25 cellular contexts compared by ENCODE assay signal in genomic region chr9:2243666-2244555, GRCh38.
A peak's percentile ranks its signal among the peaks of the same experiment; 100 is the strongest.
DNase-seq lines count a peak whose midpoint lies in the region; ATAC-seq, FAIRE-seq and TF ChIP-seq lines count a peak whose summit lies in the region.
"Had no signal": no experiment of that assay in that cellular context is flagged by ENCODE, and none has a peak within 500 bp of the region (broad histone marks: within the 10 kb centered on the region; RNA-seq: fewer than 3 reads in every experiment).

No MANE protein-coding gene starts in this region.

- peaks cover 28% of the 10 kb centered on the region for H3K4me1 ChIP-seq in GM23338 (ENCODE audit: insufficient read depth)

- FAIRE-seq in islet of Langerhans (lab: Jason Lieb, UNC) = peak; percentile 83
- FAIRE-seq: D721Med, HepG2, small intestine had no signal

- no peaks in the 10 kb centered on the region for H3K27me3 ChIP-seq in GM23338 (ENCODE audit: insufficient read depth)
- H3K27me3 ChIP-seq: left lung had no signal

- H3K36me3 Mint-ChIP-seq in GM23338 (ENCODE audit: low read depth) = peaks cover 16% of the 10 kb centered on the region

- H3K79me2 ChIP-seq in GM23338 (replicated peaks; ENCODE audit: insufficient read depth) = no peaks in the 10 kb centered on the region

- peaks cover 34% of the 10 kb centered on the region for H3K4me1 Mint-ChIP-seq in GM23338

- ATAC-seq in GM23338 = no peak
- ATAC-seq: activated naive CD8-positive, alpha-beta T cell treated with anti-CD3 and anti-CD28 coated beads, Interleukin-2, amount 50 U/mL, for 24 hours had no signal

- H3K4me3 ChIP-seq in GM23338 (no peak overlapping the region), choroid plexus epithelial cell (ENCODE audit: low read depth, low read length) (no peak overlapping the region)

- no peak overlapping the region for H3K27ac ChIP-seq in GM23338 (ENCODE audit: low read depth)
- H3K27ac ChIP-seq: left lung, upper lobe of left lung, WERI-Rb-1 had no signal

- DNase-seq in GM23338 (ENCODE audit: low spot score) (no peak), choroid plexus epithelial cell (ENCODE audit: low read depth) (no peak), MV-4-11 (lab: John Stamatoyannopoulos, UW) (no peak), GM13977 (ENCODE audit: low spot score) (no peak), NCI-H526 treated with DMSO at 0.1 percent for 48 hours (lab: John Stamatoyannopoulos, UW) (no peak)
- DNase-seq in activated CD4-positive, alpha-beta T cell treated with anti-CD3 and anti-CD28 coated beads, Interleukin-2, amount 50 U/mL, for 48 hours = no peak
- DNase-seq: activated CD4-positive, alpha-beta T cell treated with anti-CD3 and anti-CD28 coated beads, Interleukin-2, amount 10 ng/mL, durations not matched to agents 24 days and 14 days; activated naive CD8-positive, alpha-beta T cell treated with anti-CD3 and anti-CD28 coated beads, Interleukin-2, amount 50 U/mL, for 24 hours; activated T-cell treated with anti-CD3 and anti-CD28 coated beads, Interleukin-2, amount 50 U/mL, for 48 hours; erythroblast; foreskin melanocyte; left lung; mesenchymal stem cell; NCI-H1694; NCI-H2171 treated with DMSO at 0.1 percent for 48 hours; NCI-H524; SHP77; stimulated activated CD4-positive, alpha-beta T cell treated with anti-CD3 and anti-CD28 coated beads, Interleukin-1b, Interleukin-23, amount 100 ng/mL, for 48 hours; upper lobe of left lung; WERI-Rb-1 had no signal

- H3F3A ChIP-seq in GM23338 (replicated peaks; ENCODE audit: low read depth) = peaks cover 20% of the 10 kb centered on the region

- H3K4me2 ChIP-seq in GM23338 = no peak overlapping the region

- H3K9me3 Mint-ChIP-seq in GM23338 = peaks cover 12% of the 10 kb centered on the region
- H3K9me3 Mint-ChIP-seq: T-helper 2 cell treated with Interferon-gamma antibody and Interleukin-4, amounts not matched to agents 5 μg/mL and 100 μg/mL, for 36 hours had no signal

- H3K27me3 Mint-ChIP-seq in GM23338 (ENCODE audit: insufficient read depth, low read depth, poor library complexity) = peaks cover 11% of the 10 kb centered on the region

- H4K20me1 ChIP-seq in GM23338 (replicated peaks; ENCODE audit: insufficient read depth) = no peaks in the 10 kb centered on the region

- no peaks in the 10 kb centered on the region for H3K36me3 ChIP-seq in GM23338 (ENCODE audit: insufficient read depth)
- H3K36me3 ChIP-seq: left lung, upper lobe of left lung, WERI-Rb-1 had no signal

- in situ Hi-C loops in GM13977 (cut with MboI; ENCODE audit: low pct_unique_long_range_greater_than_20kb, low sequenced_read_pairs, unreplicated experiment) = no loop called here

- no peak overlapping the region for H2AFZ ChIP-seq in GM23338

- no peaks in the 10 kb centered on the region; the same call in 1 of the 2 replicates for H3K9me2 ChIP-seq in GM23338 (ENCODE audit: insufficient read depth)

- H3K27ac Mint-ChIP-seq in GM23338 = no peak overlapping the region
- H3K27ac Mint-ChIP-seq: activated naive CD8-positive, alpha-beta T cell treated with anti-CD3 and anti-CD28 coated beads, Interleukin-2, amount 50 U/mL, for 24 hours; T-helper 2 cell treated with Interferon-gamma antibody and Interleukin-4, amounts not matched to agents 5 μg/mL and 100 μg/mL, for 36 hours had no signal

- H3K4me3 Mint-ChIP-seq in GM23338 = no peak overlapping the region

- TF ChIP-seq CTCF in GM23338 (conservative IDR thresholded peaks at IDR 0.05; ENCODE audit: low read depth in 2 of 2) (peak; percentile 28 to 37; a peak in 3 of 4 replicates), choroid plexus epithelial cell (conservative IDR thresholded peaks at IDR 0.05; ENCODE audit: low read depth, low read length) (peak; percentile 19), GM13977 (IDR thresholded peaks at IDR 0.05; ENCODE audit: extremely low read depth, insufficient read depth, missing control alignments) (no peak)

TF ChIP-seq in GM23338, 12 proteins besides CTCF, POLR2A, EP300 and RAD21 (continues in another document):
- TF ChIP-seq EZH2 (IDR thresholded peaks at IDR 0.05; ENCODE audit: low read depth, unreplicated experiment) = no peak
- TF ChIP-seq CREB1 (CRISPR knock-in tag; IDR thresholded peaks at IDR 0.05; ENCODE audit: low read depth) = no peak
- no peak for TF ChIP-seq POLR2AphosphoS5 (IDR thresholded peaks at IDR 0.05; ENCODE audit: low read depth)
- no peak for TF ChIP-seq NANOG (IDR thresholded peaks at IDR 0.05; ENCODE audit: borderline replicate concordance)
- no peak for TF ChIP-seq JUNB (IDR thresholded peaks at IDR 0.05; ENCODE audit: unreplicated experiment)
- no peak for TF ChIP-seq REST (IDR thresholded peaks at IDR 0.05; ENCODE audit: unreplicated experiment)
- TF ChIP-seq ZNF331 (CRISPR knock-in tag; IDR thresholded peaks at IDR 0.05; ENCODE audit: low read depth) = no peak
- no peak for TF ChIP-seq ZNF114 (CRISPR knock-in tag; IDR thresholded peaks at IDR 0.05)
- no peak for TF ChIP-seq STAT1 (IDR thresholded peaks at IDR 0.05; ENCODE audit: unreplicated experiment)
- no peak for TF ChIP-seq ETS1 (IDR thresholded peaks at IDR 0.05)
